15 cellular contexts compared by ENCODE assay signal in genomic region chr21:36704281-36704957, GRCh38. TPM values are rescaled to one million over a fixed set of nuclear protein-coding genes. Genes with fewer than 3 reads are reported as not detected.
DNase-seq lines count a peak whose midpoint lies in the region; ATAC-seq and TF ChIP-seq lines count a peak whose summit lies in the region.
"Had no signal": no experiment of that assay in that cellular context is flagged by ENCODE, and none has a peak within 500 bp of the region (broad histone marks: within the 10 kb centered on the region; RNA-seq: fewer than 3 reads in every experiment).

No MANE protein-coding gene starts in this region.

- H3K9me3 Mint-ChIP-seq in osteocyte (ENCODE audit: unreplicated experiment) = no peaks in the 10 kb centered on the region

- no peak overlapping the region for H3K27ac Mint-ChIP-seq in osteocyte (ENCODE audit: unreplicated experiment)

- H3K27me3 Mint-ChIP-seq in osteocyte (ENCODE audit: unreplicated experiment) = peaks cover 75% of the 10 kb centered on the region

- H3K4me1 ChIP-seq in HUES48 (ENCODE audit: control insufficient read depth, insufficient read depth, low read length) (peaks cover 29% of the 10 kb centered on the region), colonic mucosa (peaks cover 15% of the 10 kb centered on the region)

- H3K4me1 Mint-ChIP-seq in osteocyte (ENCODE audit: unreplicated experiment) = peaks cover 48% of the 10 kb centered on the region

- H3K9me3 ChIP-seq in HUES48 (ENCODE audit: control insufficient read depth, insufficient read depth, low read length) (no peaks in the 10 kb centered on the region), colonic mucosa (no peaks in the 10 kb centered on the region)
- H3K9me3 ChIP-seq: gastrocnemius medialis had no signal

- H3K36me3 Mint-ChIP-seq in osteocyte (ENCODE audit: unreplicated experiment) = peaks cover 9% of the 10 kb centered on the region
- H3K36me3 Mint-ChIP-seq: CD8-positive, alpha-beta memory T cell had no signal

- intact Hi-C loops in colonic mucosa (cut with DNase I) = no loop called here

- DNase-seq in ELF-1 (ENCODE audit: low read depth, low spot score) (peak; percentile 20), epithelial cell of prostate (ENCODE audit: low read depth, low spot score) (no peak), osteocyte (ENCODE audit: extremely low spot score, unreplicated experiment) (peak; percentile 83), SHP77 (lab: John Stamatoyannopoulos, UW) (no peak), colonic mucosa (no peak)
- DNase-seq: CD8-positive, alpha-beta memory T cell; effector CD8-positive, alpha-beta T cell; gastrocnemius medialis; left colon; NCI-H1105 treated with DMSO at 0.1 percent for 48 hours; NCI-H524 treated with DMSO at 0.1 percent for 48 hours; small intestine had no signal

- TF ChIP-seq CTCF in osteocyte (IDR thresholded peaks at IDR 0.05) (no peak), colonic mucosa (IDR thresholded peaks at IDR 0.05) (no peak)

- no peak overlapping the region for H3K27ac ChIP-seq in HUES48 (ENCODE audit: low read depth, low read length)
- H3K27ac ChIP-seq in epithelial cell of prostate = peak overlapping the region; percentile 37
- H3K27ac ChIP-seq in colonic mucosa = no peak overlapping the region
- H3K27ac ChIP-seq: gastrocnemius medialis had no signal

- peaks cover 100% of the 10 kb centered on the region for H3K27me3 ChIP-seq in HUES48 (ENCODE audit: control insufficient read depth, insufficient read depth, low read length)
- H3K27me3 ChIP-seq in colonic mucosa = peaks cover 100% of the 10 kb centered on the region

- H3K36me3 ChIP-seq in HUES48 (ENCODE audit: control insufficient read depth, insufficient read depth, low read length) (no peaks in the 10 kb centered on the region), colonic mucosa (no peaks in the 10 kb centered on the region)
- H3K36me3 ChIP-seq: gastrocnemius medialis had no signal

- 0 out of 2 replicates have a peak overlapping the region, but pooled peaks have one; percentile 25 for H3K4me3 ChIP-seq in HUES48 (ENCODE audit: low read depth, low read length)
- no peak overlapping the region for H3K4me3 ChIP-seq in colonic mucosa
- H3K4me3 ChIP-seq: gastrocnemius medialis had no signal

- H3K9ac ChIP-seq in HUES48 (ENCODE audit: low read depth, low read length) (no peak overlapping the region), colonic mucosa (ENCODE audit: low read depth in 2 of 2, low read length in 2 of 2) (no peak overlapping the region)

- ATAC-seq in HG03469 (IDR thresholded peaks at IDR 0.05; ENCODE audit: unreplicated experiment) (no peak), HG02870 (IDR thresholded peaks at IDR 0.05; ENCODE audit: unreplicated experiment) (no peak)
- ATAC-seq: gastrocnemius medialis, left colon had no signal

- H3K4me3 Mint-ChIP-seq in osteocyte (ENCODE audit: unreplicated experiment) = no peak overlapping the region

RNA-seq across cellular contexts. Expression of gene SIM2, which starts 5.5 kb away (rescaled TPM):
- total RNA-seq in osteocyte (0.86 and 1.5 TPM in 2 replicates), colonic mucosa (under 1 TPM; 0.07 to 0.08 TPM)
- total RNA-seq: CD8-positive, alpha-beta memory T cell had no signal

Comparison
In these comparisons a context has a peak if more than half of its experiments do, and no peak if none do; other contexts are left out.
1. DNase-seq: peak in ELF-1 (single experiment) and osteocyte (single experiment); none in epithelial cell of prostate (single experiment), SHP77 (0 of 2) and colonic mucosa (single experiment).